In the genomic region with DNA sequence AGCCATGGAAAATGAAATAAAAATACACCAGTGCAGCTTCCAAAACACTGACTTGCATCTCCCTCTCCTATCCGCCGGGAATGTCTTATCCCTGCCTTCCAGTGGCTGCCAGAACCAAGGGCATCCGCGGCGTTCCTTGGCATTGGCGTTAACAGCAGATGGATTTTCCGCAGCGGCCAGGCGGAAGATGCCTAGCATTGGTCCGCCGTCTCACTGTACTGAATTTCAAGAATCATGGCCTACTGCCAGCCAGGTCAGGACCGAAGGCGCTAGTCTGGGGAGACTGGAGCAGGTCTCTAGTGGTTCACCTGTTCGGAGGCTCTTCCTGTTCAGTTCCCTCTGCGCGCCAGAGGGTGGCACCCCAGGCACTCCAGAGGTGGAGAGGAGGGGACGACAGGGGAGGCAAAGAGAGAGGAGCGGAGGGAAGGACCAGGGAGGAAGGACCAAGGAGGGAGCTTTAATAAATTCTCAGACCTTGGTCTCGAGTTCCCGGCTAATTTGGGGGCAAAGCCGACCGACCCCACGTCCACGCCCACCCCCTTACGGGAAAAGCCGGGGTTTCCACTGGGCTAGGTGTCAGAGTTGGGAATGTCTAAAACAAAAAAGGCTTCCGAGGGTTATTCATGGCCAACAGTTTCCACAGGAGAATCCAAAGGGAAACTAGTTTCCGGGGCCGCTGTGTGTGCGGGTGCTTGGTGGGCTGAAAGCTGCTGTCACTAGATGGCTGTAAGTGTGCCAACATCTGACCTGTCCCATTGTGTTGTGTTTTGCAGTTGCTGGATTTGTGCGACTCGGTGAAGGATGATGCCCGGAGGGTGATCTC, we compare ENCODE assay signal across 1 cellular context.
TF ChIP-seq lines count a peak whose summit lies in the region.

No MANE protein-coding gene starts in this region.

TF ChIP-seq in HepG2, 621 proteins besides CTCF, POLR2A, EP300 and RAD21 (continued from another document):
- no peak for TF ChIP-seq ARID2 (CRISPR knock-in tag; IDR thresholded peaks at IDR 0.05; ENCODE audit: borderline replicate concordance)
- TF ChIP-seq ZSCAN9 (CRISPR knock-in tag; IDR thresholded peaks at IDR 0.05; ENCODE audit: borderline replicate concordance) = no peak
- TF ChIP-seq ZFP37 (CRISPR knock-in tag; IDR thresholded peaks at IDR 0.05; ENCODE audit: borderline replicate concordance) = no peak
- TF ChIP-seq, protein P1, sequence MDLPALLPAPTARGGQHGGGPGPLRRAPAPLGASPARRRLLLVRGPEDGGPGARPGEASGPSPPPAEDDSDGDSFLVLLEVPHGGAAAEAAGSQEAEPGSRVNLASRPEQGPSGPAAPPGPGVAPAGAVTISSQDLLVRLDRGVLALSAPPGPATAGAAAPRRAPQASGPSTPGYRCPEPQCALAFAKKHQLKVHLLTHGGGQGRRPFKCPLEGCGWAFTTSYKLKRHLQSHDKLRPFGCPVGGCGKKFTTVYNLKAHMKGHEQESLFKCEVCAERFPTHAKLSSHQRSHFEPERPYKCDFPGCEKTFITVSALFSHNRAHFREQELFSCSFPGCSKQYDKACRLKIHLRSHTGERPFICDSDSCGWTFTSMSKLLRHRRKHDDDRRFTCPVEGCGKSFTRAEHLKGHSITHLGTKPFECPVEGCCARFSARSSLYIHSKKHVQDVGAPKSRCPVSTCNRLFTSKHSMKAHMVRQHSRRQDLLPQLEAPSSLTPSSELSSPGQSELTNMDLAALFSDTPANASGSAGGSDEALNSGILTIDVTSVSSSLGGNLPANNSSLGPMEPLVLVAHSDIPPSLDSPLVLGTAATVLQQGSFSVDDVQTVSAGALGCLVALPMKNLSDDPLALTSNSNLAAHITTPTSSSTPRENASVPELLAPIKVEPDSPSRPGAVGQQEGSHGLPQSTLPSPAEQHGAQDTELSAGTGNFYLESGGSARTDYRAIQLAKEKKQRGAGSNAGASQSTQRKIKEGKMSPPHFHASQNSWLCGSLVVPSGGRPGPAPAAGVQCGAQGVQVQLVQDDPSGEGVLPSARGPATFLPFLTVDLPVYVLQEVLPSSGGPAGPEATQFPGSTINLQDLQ (CRISPR knock-in tag; IDR thresholded peaks at IDR 0.05) = peak; percentile 69; the same call in 1 of the 2 replicates
- no peak for TF ChIP-seq TMF1 (CRISPR knock-in tag; IDR thresholded peaks at IDR 0.05; ENCODE audit: low read depth)
- TF ChIP-seq FOXK1 (CRISPR knock-in tag; IDR thresholded peaks at IDR 0.05; ENCODE audit: borderline replicate concordance, low read depth) = 0 out of 2 replicates have a peak, but pooled peaks have one; percentile 35
- TF ChIP-seq BRD4 (CRISPR knock-in tag; IDR thresholded peaks at IDR 0.05) = no peak
